Comparison of ENCODE assay signal across 8 cellular contexts in genomic region chr5:139561655-139562451, GRCh38. TPM values are rescaled to one million over a fixed set of nuclear protein-coding genes. Genes with fewer than 3 reads are reported as not detected.
DNase-seq lines count a peak whose midpoint lies in the region; ATAC-seq, FAIRE-seq and TF ChIP-seq lines count a peak whose summit lies in the region.

No MANE protein-coding gene starts in this region.

- H3K4me1 Mint-ChIP-seq in natural killer cell treated with Interleukin-12 subunit alpha and Interleukin-12 subunit beta and Interleukin-15 and Interleukin-18, amount 100 ng/mL, for 72 hours (ENCODE audit: low read depth in 2 of 2), result peaks cover 29 to 37% of the 10 kb centered on the region in 2 donors

- ATAC-seq in GM18502 (IDR thresholded peaks at IDR 0.05; ENCODE audit: poor library complexity, unreplicated experiment) (peak; percentile 31), HG02623 (IDR thresholded peaks at IDR 0.05; ENCODE audit: unreplicated experiment) (peak; percentile 8)
- ATAC-seq in natural killer cell treated with Interleukin-12 subunit alpha and Interleukin-12 subunit beta and Interleukin-15 and Interleukin-18, amount 100 ng/mL, for 72 hours, result peak in 1 of 2 donors; percentile 31

- no peaks in the 10 kb centered on the region for H3K9me3 ChIP-seq in testis

- intact Hi-C loops in testis (cut with DNase I; ENCODE audit: low total_unique reads), result no loop called here

- H3K27me3 ChIP-seq in testis, result no peaks in the 10 kb centered on the region

- no peaks in the 10 kb centered on the region for H3K36me3 ChIP-seq in testis (ENCODE audit: low read depth, missing control alignments)

- H3K36me3 Mint-ChIP-seq in natural killer cell treated with Interleukin-12 subunit alpha and Interleukin-12 subunit beta and Interleukin-15 and Interleukin-18, amount 100 ng/mL, for 72 hours, result peaks cover 5% of the 10 kb centered on the region

- no peaks in the 10 kb centered on the region for H3K27me3 Mint-ChIP-seq in natural killer cell treated with Interleukin-12 subunit alpha and Interleukin-12 subunit beta and Interleukin-15 and Interleukin-18, amount 100 ng/mL, for 72 hours

- H3K9me3 Mint-ChIP-seq in natural killer cell treated with Interleukin-12 subunit alpha and Interleukin-12 subunit beta and Interleukin-15 and Interleukin-18, amount 100 ng/mL, for 72 hours, result no peaks in the 10 kb centered on the region

- peaks cover 34% of the 10 kb centered on the region for H3K4me1 ChIP-seq in testis

- H3K4me3 ChIP-seq in fibroblast of mammary gland (ENCODE audit: control insufficient read depth, low read depth, low read length), result peak overlapping the region; percentile 88
- peak overlapping the region; percentile 100 for H3K4me3 ChIP-seq in testis

- H3K4me3 Mint-ChIP-seq in natural killer cell treated with Interleukin-12 subunit alpha and Interleukin-12 subunit beta and Interleukin-15 and Interleukin-18, amount 100 ng/mL, for 72 hours, result peak overlapping the region; percentile 93

- peak overlapping the region; percentile 98 to 99 for H3K27ac ChIP-seq in testis

- TF ChIP-seq CTCF in fibroblast of mammary gland (conservative IDR thresholded peaks at IDR 0.05; ENCODE audit: control insufficient read depth, insufficient read depth, low read depth, low read length), result no peak
- TF ChIP-seq CTCF in testis (IDR thresholded peaks at IDR 0.05), result no peak

- no peak for FAIRE-seq in RCC 7860 (lab: Jason Lieb, UNC)

- peak overlapping the region; percentile 91 to 95 for H3K27ac Mint-ChIP-seq in natural killer cell treated with Interleukin-12 subunit alpha and Interleukin-12 subunit beta and Interleukin-15 and Interleukin-18, amount 100 ng/mL, for 72 hours

- 0 to 1% methylated on average over 11 to 48 of the region's 57 CpGs for WGBS in testis, 2 donors

- DNase-seq in NCI-H2171 (lab: John Stamatoyannopoulos, UW) (peak; percentile 17), activated T-cell treated with anti-CD3 and anti-CD28 coated beads for 4 hours (peak; percentile 18), fibroblast of mammary gland (ENCODE audit: low read depth) (no peak), testis (peak; percentile 49), RCC 7860 (ENCODE audit: low spot score) (no peak)
- DNase-seq in natural killer cell treated with Interleukin-12 subunit alpha and Interleukin-12 subunit beta and Interleukin-15 and Interleukin-18, amount 100 ng/mL, for 72 hours (ENCODE audit: low spot score), result no peak

- TF ChIP-seq POLR2A in testis (IDR thresholded peaks at IDR 0.05), result no peak

RNA-seq across cellular contexts. Expression of gene UBE2D2, which starts 0.7 kb away (rescaled TPM):
- total RNA-seq in natural killer cell treated with Interleukin-12 subunit alpha and Interleukin-12 subunit beta and Interleukin-15 and Interleukin-18, amount 100 ng/mL, for 72 hours, result 100 to 1,000 TPM; 176 to 190 TPM
- total RNA-seq in testis, result 100 to 1,000 TPM; 102 to 116 TPM
- polyA plus RNA-seq in testis (ENCODE audit: insufficient read depth, low read depth, low replicate concordance), result 386 TPM

Comparison
In these comparisons a context has a peak if more than half of its experiments do, and no peak if none do; other contexts are left out.
1. DNase-seq: peak in NCI-H2171 (single experiment), activated T-cell treated with anti-CD3 and anti-CD28 coated beads for 4 hours (single experiment) and testis (single experiment); none in fibroblast of mammary gland (single experiment), natural killer cell treated with Interleukin-12 subunit alpha and Interleukin-12 subunit beta and Interleukin-15 and Interleukin-18, amount 100 ng/mL, for 72 hours (single experiment) and RCC 7860 (single experiment).